In the genomic region with DNA sequence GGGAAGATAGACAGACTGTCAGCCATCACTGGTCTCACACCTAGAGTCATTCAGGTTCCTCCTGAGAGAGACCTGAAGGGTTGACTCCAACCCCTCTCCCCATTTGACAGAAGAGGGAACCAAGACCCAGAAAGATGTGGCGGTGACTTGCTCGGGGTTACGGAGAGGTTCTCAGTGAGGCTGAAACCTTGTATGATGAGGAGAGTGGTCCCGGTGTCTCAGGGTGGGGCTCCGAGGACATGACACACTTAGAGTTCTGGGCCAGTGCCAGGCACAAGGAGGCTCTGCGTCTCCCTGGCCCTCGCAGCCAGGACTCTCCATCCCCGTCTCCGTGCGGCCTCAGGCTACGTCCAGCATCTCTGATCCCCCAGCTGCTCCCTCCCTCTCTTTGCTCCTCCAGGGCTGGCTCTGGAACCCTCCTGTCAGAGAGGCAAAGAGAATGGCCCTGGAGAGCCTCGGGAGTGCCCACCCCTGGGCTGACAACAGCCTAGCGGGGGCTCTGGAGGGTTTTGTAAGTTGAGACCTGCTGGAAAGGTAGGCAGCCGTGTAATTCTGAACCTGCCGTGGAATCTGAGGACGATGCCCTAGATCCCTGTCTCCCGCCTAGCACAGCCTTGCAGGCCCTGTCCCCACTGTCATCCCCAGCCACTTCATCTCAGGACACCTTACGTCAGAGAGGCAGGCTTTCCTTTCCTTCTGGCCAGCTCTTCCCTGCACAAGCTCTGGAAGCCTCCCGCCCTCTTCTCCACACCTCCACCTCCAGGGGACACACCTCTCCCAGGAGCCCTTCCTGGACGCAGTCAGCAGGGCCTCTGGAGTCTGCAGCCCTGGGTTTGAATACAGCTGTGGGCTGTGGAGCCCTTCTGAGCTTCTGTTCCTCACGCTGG, we compare ENCODE assay signal across 16 cellular contexts. TPM values are rescaled to one million over a fixed set of nuclear protein-coding genes. Genes with fewer than 3 reads are reported as not detected.
DNase-seq lines count a peak whose midpoint lies in the region; ATAC-seq and TF ChIP-seq lines count a peak whose summit lies in the region.
"Had no signal": no experiment of that assay in that cellular context is flagged by ENCODE, and none has a peak within 500 bp of the region (broad histone marks: within the 10 kb centered on the region; RNA-seq: fewer than 3 reads in every experiment).

No MANE protein-coding gene starts in this region.

- H3K36me3 ChIP-seq in Peyer's patch = peaks cover 0 to 18% (median 0%) of the 10 kb centered on the region in 3 donors
- H3K36me3 ChIP-seq in esophagus squamous epithelium = peaks cover 0 to 13% (median 0%) of the 10 kb centered on the region in 3 donors
- peaks cover 0 to 42% (median 3%) of the 10 kb centered on the region in 6 donors for H3K36me3 ChIP-seq in spleen

- peaks cover 46% of the 10 kb centered on the region for H3K36me3 Mint-ChIP-seq in T-helper 1 cell treated with Interleukin-12 subunit alpha and Interleukin-12 subunit beta and Interleukin-4 antibody, amounts not matched to agents 30 μg/mL and 1 μg/mL, for 36 hours (ENCODE audit: low read depth)

- TF ChIP-seq CTCF in Peyer's patch (IDR thresholded peaks at IDR 0.05) = peak in 2 of 6 experiments; percentile 5 to 6
- no peak for TF ChIP-seq CTCF in esophagus squamous epithelium (IDR thresholded peaks at IDR 0.05)
- TF ChIP-seq CTCF in spleen (IDR thresholded peaks at IDR 0.05 in 8 of 11, conservative IDR thresholded peaks at IDR 0.05 in 3 of 11) = no peak

- H3K9me3 ChIP-seq in Peyer's patch = no peaks in the 10 kb centered on the region
- H3K9me3 ChIP-seq in esophagus squamous epithelium = no peaks in the 10 kb centered on the region
- no peaks in the 10 kb centered on the region for H3K9me3 ChIP-seq in spleen

- no peak for ATAC-seq in GM18907 (IDR thresholded peaks at IDR 0.05; ENCODE audit: unreplicated experiment)

- H3K9me3 Mint-ChIP-seq in T-helper 1 cell treated with Interleukin-12 subunit alpha and Interleukin-12 subunit beta and Interleukin-4 antibody, amounts not matched to agents 30 μg/mL and 1 μg/mL, for 36 hours = no peaks in the 10 kb centered on the region

- peaks cover 6% of the 10 kb centered on the region for H3K27me3 Mint-ChIP-seq in T-helper 1 cell treated with Interleukin-12 subunit alpha and Interleukin-12 subunit beta and Interleukin-4 antibody, amounts not matched to agents 30 μg/mL and 1 μg/mL, for 36 hours (ENCODE audit: low read depth)

- H3K4me3 Mint-ChIP-seq in T-helper 1 cell treated with Interleukin-12 subunit alpha and Interleukin-12 subunit beta and Interleukin-4 antibody, amounts not matched to agents 30 μg/mL and 1 μg/mL, for 36 hours = peak overlapping the region; percentile 37

- peak overlapping the region; percentile 41 for H3K27ac Mint-ChIP-seq in T-helper 1 cell treated with Interleukin-12 subunit alpha and Interleukin-12 subunit beta and Interleukin-4 antibody, amounts not matched to agents 30 μg/mL and 1 μg/mL, for 36 hours

- H3K4me3 ChIP-seq in Peyer's patch (peak overlapping the region in 1 of 4 donors; percentile 88), esophagus squamous epithelium (no peak overlapping the region), spleen (peak overlapping the region in 5 of 8 donors; percentile 86 to 97 (median 87))
- H3K4me3 ChIP-seq: GM23248 had no signal

- intact Hi-C loops in esophagus squamous epithelium (cut with DNase I) (no loop called here), spleen (cut with DNase I; ENCODE audit: low total_unique reads) (no loop called here)

- H3K27ac ChIP-seq in Peyer's patch (peak overlapping the region; percentile 85 to 95 (median 89)), esophagus squamous epithelium (peak overlapping the region in 3 of 4 donors; percentile 21 to 90 (median 87)), spleen (peak overlapping the region; percentile 35 to 96 (median 88))
- H3K27ac ChIP-seq: GM23248 had no signal

- peaks cover 61% of the 10 kb centered on the region for H3K4me1 Mint-ChIP-seq in T-helper 1 cell treated with Interleukin-12 subunit alpha and Interleukin-12 subunit beta and Interleukin-4 antibody, amounts not matched to agents 30 μg/mL and 1 μg/mL, for 36 hours (ENCODE audit: low read depth)

- DNase-seq in T-helper 1 cell (no peak), Peyer's patch (peak in 1 of 3 donors; percentile 67), esophagus squamous epithelium (lab: John Stamatoyannopoulos, UW) (no peak), spleen (no peak), NCI-H1048 (lab: John Stamatoyannopoulos, UW) (no peak)
- no peak for DNase-seq in stimulated activated CD4-positive, alpha-beta T cell treated with anti-CD3 and anti-CD28 coated beads, Interleukin-1b, Interleukin-23, amount 100 ng/mL, for 48 hours
- DNase-seq: 8988T; Calu3; GM23248; OCI-M1; stimulated activated CD4-positive, alpha-beta T cell treated with anti-CD3 and anti-CD28 coated beads, Interleukin-4, amount 100 ng/mL, for 1 hour; stimulated activated naive CD4-positive, alpha-beta T cell had no signal

- peaks cover 14 to 77% (median 47%) of the 10 kb centered on the region in 4 donors for H3K4me1 ChIP-seq in Peyer's patch
- H3K4me1 ChIP-seq in esophagus squamous epithelium = peaks cover 34 to 92% (median 74%) of the 10 kb centered on the region in 3 donors
- peaks cover 72 to 89% (median 84%) of the 10 kb centered on the region in 6 donors for H3K4me1 ChIP-seq in spleen

- TF ChIP-seq POLR2A in Peyer's patch (IDR thresholded peaks at IDR 0.05) (no peak), esophagus squamous epithelium (IDR thresholded peaks at IDR 0.05) (no peak), spleen (IDR thresholded peaks at IDR 0.05) (no peak)

- no peaks in the 10 kb centered on the region for H3K27me3 ChIP-seq in Peyer's patch
- no peaks in the 10 kb centered on the region for H3K27me3 ChIP-seq in esophagus squamous epithelium
- no peaks in the 10 kb centered on the region for H3K27me3 ChIP-seq in spleen (replicated peaks in 1 of 7)

- 74 to 86% methylated on average over 11 to 17 of the region's 21 CpGs for WGBS in esophagus squamous epithelium, 2 donors
- WGBS in spleen, 5 donors = 76 to 88% (median 82%) methylated on average over 20 to 21 of the region's 21 CpGs

RNA-seq across cellular contexts. Expression of a gene that starts 4.1 kb away (rescaled TPM):
- total RNA-seq in Peyer's patch = 100 to 1,000 TPM in 3 of 4 donors, 10 to 100 TPM in 1; 84.2 to 236 (median 196) TPM
- 10 to 100 TPM; 47.5 to 79.5 (median 61.0) TPM for total RNA-seq in esophagus squamous epithelium
- 100 to 1,000 TPM; 131 to 226 (median 164) TPM for total RNA-seq in spleen
- polyA plus RNA-seq in spleen = 100 to 1,000 TPM in 1 of 3 donors, 10 to 100 TPM in 2; 81.8 to 148 (median 87.1) TPM

RNA-seq across cellular contexts. Expression of a gene that starts 24.4 kb away (rescaled TPM):
- 1 to 10 TPM in 1 of 4 donors, not detected in 3; 3.2 TPM for total RNA-seq in Peyer's patch
- not detected for total RNA-seq in esophagus squamous epithelium
- 1 to 10 TPM in 3 of 7 donors, under 1 TPM in 1, not detected in 3; 0.51 to 5.1 (median 2.1) TPM for total RNA-seq in spleen
- 1 to 10 TPM; 1.3 to 7.5 (median 3.5) TPM for polyA plus RNA-seq in spleen
- total RNA-seq: Calu3, GM23248, LHCN-M2, NCI-H460 had no signal
- polyA plus RNA-seq: GM23248 had no signal

RNA-seq across cellular contexts. Expression of a gene that starts 42.7 kb away (rescaled TPM):
- total RNA-seq in Peyer's patch = not detected
- total RNA-seq in esophagus squamous epithelium = not detected
- under 1 TPM in 3 of 7 donors, not detected in 4; 0.40 to 0.79 (median 0.40) TPM for total RNA-seq in spleen
- polyA plus RNA-seq in spleen = under 1 TPM; 0.09 to 0.20 (median 0.16) TPM
- total RNA-seq: Calu3, GM23248, LHCN-M2, NCI-H460 had no signal
- polyA plus RNA-seq: GM23248 had no signal

Comparison
In these comparisons a context has a peak if more than half of its experiments do, and no peak if none do; other contexts are left out.
1. H3K4me3 ChIP-seq: peak in spleen (5 of 8); none in esophagus squamous epithelium (0 of 4).
2. Peak in every context shown above with its lines, with median percentiles within 50 percentile points of each other: H3K27ac ChIP-seq.